In the genomic region with DNA sequence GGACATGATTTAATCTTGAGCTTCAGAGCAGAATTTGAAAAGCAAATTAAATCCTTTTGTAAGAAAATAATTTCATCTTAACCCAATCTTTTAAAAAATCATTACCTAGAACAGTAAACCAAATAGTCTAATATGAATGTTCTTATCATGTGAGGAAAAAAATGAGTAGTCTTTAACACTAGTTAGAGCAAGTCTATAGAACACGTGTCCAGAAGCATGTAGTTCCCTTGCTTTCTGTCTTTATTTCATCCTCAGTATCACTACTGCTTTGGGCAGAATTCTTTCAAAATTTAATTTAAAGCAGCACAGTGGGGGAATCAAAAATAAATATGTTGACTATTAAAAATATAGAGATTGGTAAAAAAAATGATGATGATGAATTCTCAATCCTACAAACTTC, we compare ENCODE assay signal across 1 cellular context.
TF ChIP-seq lines count a peak whose summit lies in the region.

No MANE protein-coding gene starts in this region.

TF ChIP-seq in GM23338, 12 proteins besides CTCF, POLR2A, EP300 and RAD21 (continued from another document):
- TF ChIP-seq ZNF462 (CRISPR knock-in tag; IDR thresholded peaks at IDR 0.05): no peak
- TF ChIP-seq CREB1 (CRISPR knock-in tag; IDR thresholded peaks at IDR 0.05; ENCODE audit: low read depth): no peak
- TF ChIP-seq ZNF331 (CRISPR knock-in tag; IDR thresholded peaks at IDR 0.05; ENCODE audit: low read depth): no peak
- no peak for TF ChIP-seq STAT1 (IDR thresholded peaks at IDR 0.05; ENCODE audit: unreplicated experiment)
- TF ChIP-seq POLR2AphosphoS5 (IDR thresholded peaks at IDR 0.05; ENCODE audit: low read depth): no peak
